ENCODE assay signal across 19 cellular contexts in the genomic region with DNA sequence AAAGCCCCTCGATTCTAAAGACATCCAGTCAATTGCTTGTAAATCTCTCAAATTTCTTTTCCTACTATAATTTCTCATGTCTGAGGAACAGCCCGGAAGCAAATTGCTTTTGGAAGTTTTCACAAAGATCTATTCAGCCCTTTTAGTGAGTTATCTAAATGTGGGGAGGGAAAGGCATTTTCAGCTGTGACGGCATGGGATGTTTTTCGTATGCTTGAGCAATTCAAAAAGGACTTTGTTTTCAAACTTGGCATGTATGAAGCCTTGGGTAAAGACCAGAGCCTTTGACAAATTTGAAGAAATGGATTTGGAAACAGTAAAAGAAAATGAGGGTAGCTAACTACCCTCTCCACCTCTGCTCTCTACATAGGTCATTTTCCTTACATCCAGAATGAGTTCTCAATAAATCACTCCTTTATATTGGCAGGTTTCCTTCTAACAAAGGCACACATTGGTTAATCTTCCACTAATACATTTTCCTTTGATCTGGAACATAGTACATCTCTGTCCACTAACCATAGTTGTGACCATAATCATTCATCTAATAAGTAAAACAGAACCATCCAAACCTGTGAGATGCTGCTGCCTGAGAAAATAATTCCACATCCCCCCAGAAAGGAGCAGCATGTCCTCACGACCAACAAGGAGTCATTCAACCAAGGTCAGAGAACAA.
DNase-seq lines count a peak whose midpoint lies in the region; ATAC-seq and TF ChIP-seq lines count a peak whose summit lies in the region.
"Had no signal": no experiment of that assay in that cellular context is flagged by ENCODE, and none has a peak within 500 bp of the region (broad histone marks: within the 10 kb centered on the region; RNA-seq: fewer than 3 reads in every experiment).

No MANE protein-coding gene starts in this region.

- no peak for DNase-seq in CD4-positive, CD25-positive, alpha-beta regulatory T cell
- no peak for DNase-seq in dorsolateral prefrontal cortex
- no peak for DNase-seq in left ventricle myocardium superior
- DNase-seq in sciatic nerve (ENCODE audit: low spot score), result no peak
- no peak for DNase-seq in T-helper 1 cell
- no peak for DNase-seq in GM03348 (ENCODE audit: low spot score)
- DNase-seq in suprapubic skin (ENCODE audit: low spot score in 2 of 2), result no peak
- no peak for DNase-seq in activated naive CD8-positive, alpha-beta T cell treated with anti-CD3 and anti-CD28 coated beads for 36 hours
- DNase-seq: activated CD4-positive, alpha-beta T cell treated with anti-CD3 and anti-CD28 coated beads, Interleukin-2, amount 50 U/mL, for 4 hours; activated naive CD4-positive, alpha-beta T cell treated with anti-CD3 and anti-CD28 coated beads, Interleukin-2, amount 50 U/mL, for 16 hours; activated T-cell treated with anti-CD3 and anti-CD28 coated beads for 4 hours; effector memory CD4-positive, alpha-beta T cell; NCI-H1048; NCI-H2029 treated with DMSO at 0.1 percent for 48 hours; stimulated activated CD4-positive, alpha-beta T cell treated with anti-CD3 and anti-CD28 coated beads, Interleukin-4, amount 100 ng/mL, for 1 hour; T-cell had no signal

- no peaks in the 10 kb centered on the region for H3K27me3 ChIP-seq in CD4-positive, CD25-positive, alpha-beta regulatory T cell (ENCODE audit: control insufficient read depth, insufficient read depth, low read length)
- H3K27me3 ChIP-seq in dorsolateral prefrontal cortex, result no peaks in the 10 kb centered on the region
- no peaks in the 10 kb centered on the region for H3K27me3 ChIP-seq in suprapubic skin

- H3K27ac Mint-ChIP-seq in CD4-positive, CD25-positive, alpha-beta regulatory T cell, result peak overlapping the region in 2 of 3 donors; percentile 22 to 28
- H3K27ac Mint-ChIP-seq in activated naive CD8-positive, alpha-beta T cell treated with anti-CD3 and anti-CD28 coated beads for 36 hours, result no peak overlapping the region
- H3K27ac Mint-ChIP-seq: T-cell had no signal

- H3K4me1 Mint-ChIP-seq in CD4-positive, CD25-positive, alpha-beta regulatory T cell, result peaks cover 0 to 4% (median 0%) of the 10 kb centered on the region in 4 donors
- H3K4me1 Mint-ChIP-seq in activated naive CD8-positive, alpha-beta T cell treated with anti-CD3 and anti-CD28 coated beads for 36 hours, result no peaks in the 10 kb centered on the region

- H3K36me3 Mint-ChIP-seq in CD4-positive, CD25-positive, alpha-beta regulatory T cell, result peaks cover 53% of the 10 kb centered on the region
- peaks cover 11% of the 10 kb centered on the region for H3K36me3 Mint-ChIP-seq in activated naive CD8-positive, alpha-beta T cell treated with anti-CD3 and anti-CD28 coated beads for 36 hours

- no peak for TF ChIP-seq EP300 in suprapubic skin (IDR thresholded peaks at IDR 0.05)

- H3K27ac ChIP-seq in CD4-positive, CD25-positive, alpha-beta regulatory T cell (ENCODE audit: insufficient read depth, low read length, poor library complexity, severe bottlenecking), result no peak overlapping the region
- H3K27ac ChIP-seq in dorsolateral prefrontal cortex, result peak overlapping the region in 33 of 59 donors; percentile 3 to 72 (median 38)
- no peak overlapping the region for H3K27ac ChIP-seq in suprapubic skin
- H3K27ac ChIP-seq: C4-2B, parathyroid adenoma had no signal

- H3K9me3 Mint-ChIP-seq in CD4-positive, CD25-positive, alpha-beta regulatory T cell, result no peaks in the 10 kb centered on the region
- no peaks in the 10 kb centered on the region for H3K9me3 Mint-ChIP-seq in activated naive CD8-positive, alpha-beta T cell treated with anti-CD3 and anti-CD28 coated beads for 36 hours
- H3K9me3 Mint-ChIP-seq: T-cell had no signal

- no peak overlapping the region for H3K4me3 ChIP-seq in CD4-positive, CD25-positive, alpha-beta regulatory T cell (ENCODE audit: low read depth, low read length)
- H3K4me3 ChIP-seq in dorsolateral prefrontal cortex (no peak overlapping the region), suprapubic skin (no peak overlapping the region)
- H3K4me3 ChIP-seq: skin epidermis had no signal

- no peak overlapping the region for H3K4me3 Mint-ChIP-seq in CD4-positive, CD25-positive, alpha-beta regulatory T cell
- H3K4me3 Mint-ChIP-seq in activated naive CD8-positive, alpha-beta T cell treated with anti-CD3 and anti-CD28 coated beads for 36 hours, result no peak overlapping the region
- H3K4me3 Mint-ChIP-seq: T-cell had no signal

- no peaks in the 10 kb centered on the region for H3K27me3 Mint-ChIP-seq in CD4-positive, CD25-positive, alpha-beta regulatory T cell
- H3K27me3 Mint-ChIP-seq in activated naive CD8-positive, alpha-beta T cell treated with anti-CD3 and anti-CD28 coated beads for 36 hours, result no peaks in the 10 kb centered on the region
- H3K27me3 Mint-ChIP-seq: T-cell had no signal

- no peaks in the 10 kb centered on the region for H3K9me3 ChIP-seq in CD4-positive, CD25-positive, alpha-beta regulatory T cell (ENCODE audit: control insufficient read depth in 2 of 2, low read length in 2 of 2)
- no peaks in the 10 kb centered on the region for H3K9me3 ChIP-seq in suprapubic skin

- TF ChIP-seq POLR2A in suprapubic skin (IDR thresholded peaks at IDR 0.05), result no peak

- 69% methylated on average over 5 of the region's 5 CpGs for WGBS in suprapubic skin

- no peak for ATAC-seq in CD4-positive, CD25-positive, alpha-beta regulatory T cell (ENCODE audit: low read depth in 2 of 2)
- ATAC-seq in left ventricle myocardium superior (peak; percentile 50), sciatic nerve (peak; percentile 80)
- ATAC-seq: T-cell had no signal

- TF ChIP-seq CTCF in dorsolateral prefrontal cortex (IDR thresholded peaks at IDR 0.05 in 54 of 56, conservative IDR thresholded peaks at IDR 0.05 in 2 of 56; ENCODE audit: low read depth in 1 of 56, partially characterized antibody in 56 of 56), result no peak
- no peak for TF ChIP-seq CTCF in suprapubic skin (IDR thresholded peaks at IDR 0.05)

- H3K4me1 ChIP-seq in CD4-positive, CD25-positive, alpha-beta regulatory T cell (ENCODE audit: control insufficient read depth, insufficient read depth, low read length, poor library complexity, severe bottlenecking), result no peaks in the 10 kb centered on the region
- H3K4me1 ChIP-seq in suprapubic skin, result peaks cover 15% of the 10 kb centered on the region
- H3K4me1 ChIP-seq: parathyroid adenoma had no signal

- H3K36me3 ChIP-seq in CD4-positive, CD25-positive, alpha-beta regulatory T cell (ENCODE audit: control insufficient read depth, insufficient read depth, low read length), result peaks cover 75% of the 10 kb centered on the region
- H3K36me3 ChIP-seq in suprapubic skin, result peaks cover 50% of the 10 kb centered on the region

- intact Hi-C loops in dorsolateral prefrontal cortex (cut with DNase I), result loop anchor here (10.0 kb wide), 2 partner anchors 88 to 218 kb away; no protein-coding TSS in a partner anchor
- intact Hi-C loops in left ventricle myocardium superior (cut with micrococcal nuclease), result no loop called here
- intact Hi-C loops in sciatic nerve (cut with DNase I), result no loop called here

Comparison
In these comparisons a context has a peak if more than half of its experiments do, and no peak if none do; other contexts are left out.
1. ATAC-seq: peak in left ventricle myocardium superior (single experiment) and sciatic nerve (single experiment); none in CD4-positive, CD25-positive, alpha-beta regulatory T cell (0 of 2).
2. H3K27ac ChIP-seq: peak in dorsolateral prefrontal cortex (33 of 59); none in CD4-positive, CD25-positive, alpha-beta regulatory T cell (single experiment) and suprapubic skin (single experiment).
3. intact Hi-C loops: an anchor here in dorsolateral prefrontal cortex (10.0 kb wide); none called in left ventricle myocardium superior and sciatic nerve.